18 cellular contexts compared by ENCODE assay signal in the genomic region with DNA sequence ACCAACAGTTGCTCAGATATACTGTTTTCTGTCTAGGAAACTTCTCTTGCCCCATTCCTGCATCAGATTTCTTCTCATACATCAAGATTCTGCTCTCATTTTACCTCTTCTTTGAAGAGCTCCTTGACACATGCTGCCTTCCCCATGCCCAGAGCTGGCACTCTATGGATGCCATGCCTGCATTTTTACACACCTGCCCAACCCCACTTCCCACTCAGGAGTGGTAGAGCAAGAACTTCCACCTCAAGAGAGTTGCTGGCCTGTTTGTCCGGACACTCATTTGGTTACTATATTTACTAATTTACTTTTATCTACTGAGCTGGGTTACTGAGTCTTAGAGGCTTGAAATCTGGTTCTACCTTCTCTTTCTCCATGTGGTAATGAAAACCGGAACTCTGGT.
"Had no signal": no experiment of that assay in that cellular context is flagged by ENCODE, and none has a peak within 500 bp of the region (broad histone marks: within the 10 kb centered on the region; RNA-seq: fewer than 3 reads in every experiment).

No MANE protein-coding gene starts in this region.

- H2AFZ ChIP-seq: neural progenitor cell had no signal

- H3K9me3 Mint-ChIP-seq: natural killer cell, neural progenitor cell had no signal

- H3K4me2 ChIP-seq: neural progenitor cell had no signal

- H3K36me3 Mint-ChIP-seq: natural killer cell had no signal

- H3K36me3 ChIP-seq: colonic mucosa, gastrocnemius medialis, heart right ventricle, left ventricle myocardium inferior, neural progenitor cell, ovary, right atrium auricular region, stomach, uterus had no signal

- H3K4me1 ChIP-seq: colonic mucosa, gastrocnemius medialis, heart right ventricle, left ventricle myocardium inferior, neural progenitor cell, right atrium auricular region, stomach, uterus had no signal

- H3K4me1 Mint-ChIP-seq: neural progenitor cell had no signal

- H3K4me3 ChIP-seq: colonic mucosa, gastrocnemius medialis, heart right ventricle, left ventricle myocardium inferior, neural progenitor cell, ovary, right atrium auricular region, stomach, uterus had no signal

- H3K9ac ChIP-seq: neural progenitor cell had no signal

- H3K9me3 ChIP-seq: colonic mucosa, gastrocnemius medialis, heart right ventricle, left ventricle myocardium inferior, ovary, right atrium auricular region, stomach, uterus had no signal

- ATAC-seq: gastrocnemius medialis, heart right ventricle, natural killer cell had no signal

- H3K27ac ChIP-seq: colonic mucosa, gastrocnemius medialis, heart right ventricle, left ventricle myocardium inferior, neural progenitor cell, ovary, right atrium auricular region, stomach, uterus had no signal

- H3K27me3 ChIP-seq: colonic mucosa, gastrocnemius medialis, heart right ventricle, neural progenitor cell, ovary, right atrium auricular region, stomach, uterus had no signal

- DNase-seq: colonic mucosa; dermis blood vessel endothelial cell; erythroblast; gastrocnemius medialis; heart right ventricle; hypothalamus; islet precursor cell; left ventricle myocardium inferior; natural killer cell; nucleus accumbens; ovary; stimulated activated CD4-positive, alpha-beta T cell treated with anti-CD3 and anti-CD28 coated beads, Interleukin-12 subunit alpha, Interleukin-12 subunit beta, amount 100 ng/mL, for 4 hours; stimulated activated naive CD4-positive, alpha-beta T cell; stomach; trophoblast cell; uterus had no signal

- H3K27ac Mint-ChIP-seq: natural killer cell, neural progenitor cell had no signal

- H3K4me3 Mint-ChIP-seq: natural killer cell, neural progenitor cell had no signal
